Comparison of ENCODE assay signal across 8 cellular contexts in genomic region chr11:65499713-65500261, GRCh38. TPM values are rescaled to one million over a fixed set of nuclear protein-coding genes. Genes with fewer than 3 reads are reported as not detected.
DNase-seq lines count a peak whose midpoint lies in the region; ATAC-seq and TF ChIP-seq lines count a peak whose summit lies in the region.

No MANE protein-coding gene starts in this region.

- H3K27ac Mint-ChIP-seq in Caco-2 (ENCODE audit: unreplicated experiment), result no peak overlapping the region
- H3K27ac Mint-ChIP-seq in activated T-helper 17 cell treated with anti-CD3 and anti-CD28 coated beads, Interleukin-2, amount 50 U/mL, for 72 hours, result no peak overlapping the region

- no peak for TF ChIP-seq POLR2A in esophagus muscularis mucosa (IDR thresholded peaks at IDR 0.05; ENCODE audit: low read depth)

- no peaks in the 10 kb centered on the region for H3K9me3 ChIP-seq in Caco-2
- H3K9me3 ChIP-seq in NT2/D1 (ENCODE audit: insufficient read depth, low read length), result no peaks in the 10 kb centered on the region
- H3K9me3 ChIP-seq in esophagus muscularis mucosa, result no peaks in the 10 kb centered on the region

- H3K4me1 ChIP-seq in Caco-2, result peaks cover 19% of the 10 kb centered on the region
- no peaks in the 10 kb centered on the region for H3K4me1 ChIP-seq in NT2/D1 (ENCODE audit: insufficient read depth, insufficient read length)
- H3K4me1 ChIP-seq in esophagus muscularis mucosa, result peaks cover 20 to 33% (median 30%) of the 10 kb centered on the region in 4 donors

- no peak for ATAC-seq in activated T-helper 17 cell treated with anti-CD3 and anti-CD28 coated beads, Interleukin-2, amount 50 U/mL, for 72 hours (replicated peaks)
- ATAC-seq in HG03196 (IDR thresholded peaks at IDR 0.05; ENCODE audit: unreplicated experiment) (no peak), HG03025 (IDR thresholded peaks at IDR 0.05; ENCODE audit: low FRiP score, unreplicated experiment) (no peak)

- no TSS peak for BruUV-seq in Caco-2 (replicated peaks; lab: Mats Ljungman, UMichigan)

- POLR2A ChIA-PET in Caco-2 (lab: Charles Lee), result interaction anchor here (0.5 to 13.2 kb wide), 15 partner anchors 8 to 378 kb away, joined by 3 to 377 read pairs (median 7); partner anchors contain the start of genes DPF2, FAU and NEAT1

- H3K27ac ChIP-seq in esophagus muscularis mucosa (replicated peaks in 1 of 4), result peak overlapping the region; percentile 95 to 99 (median 98)

- H3K4me3 Mint-ChIP-seq in Caco-2 (ENCODE audit: unreplicated experiment), result no peak overlapping the region
- no peak overlapping the region for H3K4me3 Mint-ChIP-seq in activated T-helper 17 cell treated with anti-CD3 and anti-CD28 coated beads, Interleukin-2, amount 50 U/mL, for 72 hours

- intact Hi-C loops in Caco-2 (cut with micrococcal nuclease; ENCODE audit: unreplicated experiment) (no loop called here), esophagus muscularis mucosa (cut with DNase I) (loop anchor here (2.0 kb wide), 1 partner anchor 77 kb away; the partner anchor contains the start of gene NEAT1)

- peaks cover 37% of the 10 kb centered on the region for H3K4me1 Mint-ChIP-seq in Caco-2 (ENCODE audit: low read depth, unreplicated experiment)
- H3K4me1 Mint-ChIP-seq in activated T-helper 17 cell treated with anti-CD3 and anti-CD28 coated beads, Interleukin-2, amount 50 U/mL, for 72 hours, result peaks cover 31% of the 10 kb centered on the region

- no peaks in the 10 kb centered on the region for H3K36me3 Mint-ChIP-seq in Caco-2 (ENCODE audit: insufficient read depth, unreplicated experiment)
- H3K36me3 Mint-ChIP-seq in activated T-helper 17 cell treated with anti-CD3 and anti-CD28 coated beads, Interleukin-2, amount 50 U/mL, for 72 hours (ENCODE audit: low read depth), result peaks cover 6% of the 10 kb centered on the region

- H3K27me3 Mint-ChIP-seq in Caco-2 (ENCODE audit: insufficient read depth, unreplicated experiment), result peaks cover 3% of the 10 kb centered on the region
- no peaks in the 10 kb centered on the region for H3K27me3 Mint-ChIP-seq in activated T-helper 17 cell treated with anti-CD3 and anti-CD28 coated beads, Interleukin-2, amount 50 U/mL, for 72 hours

- no peaks in the 10 kb centered on the region for H3K9me3 Mint-ChIP-seq in Caco-2 (ENCODE audit: unreplicated experiment)
- H3K9me3 Mint-ChIP-seq in activated T-helper 17 cell treated with anti-CD3 and anti-CD28 coated beads, Interleukin-2, amount 50 U/mL, for 72 hours, result no peaks in the 10 kb centered on the region

- H3K4me3 ChIP-seq in Caco-2 (ENCODE audit: low read depth, low read length), result peak overlapping the region; percentile 81
- peak overlapping the region; percentile 95 for H3K4me3 ChIP-seq in NT2/D1 (ENCODE audit: insufficient read length, low read depth)
- H3K4me3 ChIP-seq in esophagus muscularis mucosa, result peak overlapping the region; percentile 72 to 82 (median 76)

- 0% methylated on average over 1 of the region's 1 CpG for WGBS in esophagus muscularis mucosa

- TF ChIP-seq EP300 in esophagus muscularis mucosa (IDR thresholded peaks at IDR 0.05), result no peak

- H3K36me3 ChIP-seq in Caco-2 (ENCODE audit: control insufficient read depth, insufficient read depth, low read length) (peaks cover 11% of the 10 kb centered on the region), NT2/D1 (ENCODE audit: insufficient read depth, insufficient read length, low read length) (peaks cover 51% of the 10 kb centered on the region), esophagus muscularis mucosa (peaks cover 22 to 47% (median 39%) of the 10 kb centered on the region in 4 donors)

- no peak for DNase-seq in Caco-2
- DNase-seq in NT2/D1 (ENCODE audit: low read depth, low spot score), result no peak
- DNase-seq in esophagus muscularis mucosa (ENCODE audit: extremely low spot score), result no peak
- peak; percentile 12 for DNase-seq in renal cortical epithelial cell (ENCODE audit: low read depth)
- no peak for DNase-seq in NCI-H345 (lab: John Stamatoyannopoulos, UW)

- H3K9ac ChIP-seq in NT2/D1 (ENCODE audit: insufficient read length, low read depth), result peak overlapping the region; percentile 95

- CTCF ChIA-PET in Caco-2 (lab: Charles Lee), result interaction anchor here (1.1 to 3.0 kb wide), 6 partner anchors 10 to 129 kb away, joined by 3 to 18 read pairs (median 5); no protein-coding TSS in a partner anchor

- no peaks in the 10 kb centered on the region for H3K27me3 ChIP-seq in Caco-2 (replicated peaks; ENCODE audit: control insufficient read depth, insufficient read depth, low read length)
- H3K27me3 ChIP-seq in NT2/D1 (ENCODE audit: insufficient read depth, insufficient read length), result no peaks in the 10 kb centered on the region
- H3K27me3 ChIP-seq in esophagus muscularis mucosa, result no peaks in the 10 kb centered on the region

- TF ChIP-seq CTCF in Caco-2 (IDR thresholded peaks at IDR 0.05; ENCODE audit: insufficient read depth in 1 of 2, low read depth in 1 of 2, low read length in 1 of 2, severe bottlenecking in 1 of 2, unreplicated experiment in 1 of 2), result no peak
- TF ChIP-seq CTCF in esophagus muscularis mucosa (IDR thresholded peaks at IDR 0.05), result no peak

RNA-seq across cellular contexts. Expression of gene MALAT1, which starts 0.9 kb away (rescaled TPM):
- total RNA-seq in Caco-2 (2022) (4,797 and 4,914 TPM in 2 replicates), esophagus muscularis mucosa (over 10,000 TPM in 1 of 4 donors, 1,000 to 10,000 TPM in 3; 2,724 to 15,405 (median 5,373) TPM), renal cortical epithelial cell (3,367 and 12,764 TPM in 2 replicates)
- total RNA-seq in activated T-helper 17 cell treated with anti-CD3 and anti-CD28 coated beads, Interleukin-2, amount 50 U/mL, for 72 hours, result over 10,000 TPM in 1 of 2 donors, 1,000 to 10,000 TPM in 1; 5,547 to 22,796 TPM

RNA-seq across cellular contexts. Expression of gene SCYL1, which starts 25.1 kb away (rescaled TPM):
- total RNA-seq in Caco-2 (2022) (123 and 124 TPM in 2 replicates), esophagus muscularis mucosa (100 to 1,000 TPM in 2 of 4 donors, 10 to 100 TPM in 2; 74.3 to 115 (median 104) TPM), renal cortical epithelial cell (48.8 and 57.2 TPM in 2 replicates)
- 10 to 100 TPM; 80.4 to 86.8 TPM for total RNA-seq in activated T-helper 17 cell treated with anti-CD3 and anti-CD28 coated beads, Interleukin-2, amount 50 U/mL, for 72 hours

RNA-seq across cellular contexts. Expression of gene LTBP3, which starts 58.4 kb away (rescaled TPM):
- total RNA-seq in Caco-2 (2022) (87.2 and 91.2 TPM in 2 replicates), esophagus muscularis mucosa (100 to 1,000 TPM; 107 to 208 (median 137) TPM), renal cortical epithelial cell (11.6 and 82.8 TPM in 2 replicates)
- total RNA-seq in activated T-helper 17 cell treated with anti-CD3 and anti-CD28 coated beads, Interleukin-2, amount 50 U/mL, for 72 hours, result 100 to 1,000 TPM in 1 of 2 donors, 10 to 100 TPM in 1; 54.3 to 124 TPM
